1 cellular context compared by ENCODE assay signal in genomic region chr2:20226152-20226545, GRCh38.
TF ChIP-seq lines count a peak whose summit lies in the region.

No MANE protein-coding gene starts in this region.

TF ChIP-seq in IMR-90, 13 proteins besides CTCF, POLR2A, EP300 and RAD21:
- TF ChIP-seq USF2 (IDR thresholded peaks at IDR 0.05; ENCODE audit: low read depth, low read length) (no peak), MXI1 (IDR thresholded peaks at IDR 0.05; ENCODE audit: borderline replicate concordance, low read depth, low read length) (no peak), CEBPB (IDR thresholded peaks at IDR 0.05; ENCODE audit: low read depth, low read length) (no peak), CHD1 (IDR thresholded peaks at IDR 0.05; ENCODE audit: low read depth, low read length) (no peak), MAZ (IDR thresholded peaks at IDR 0.05; ENCODE audit: borderline replicate concordance, low read depth, low read length) (no peak), RFX5 (IDR thresholded peaks at IDR 0.05; ENCODE audit: low read depth, low read length) (no peak), BHLHE40 (IDR thresholded peaks at IDR 0.05; ENCODE audit: low read depth, low read length) (no peak), MAFK (IDR thresholded peaks at IDR 0.05; ENCODE audit: low read depth, low read length) (no peak), ELK1 (IDR thresholded peaks at IDR 0.05; ENCODE audit: borderline replicate concordance, low read depth, low read length) (no peak), RCOR1 (IDR thresholded peaks at IDR 0.05; ENCODE audit: insufficient replicate concordance, low read length) (no peak), FOS (IDR thresholded peaks at IDR 0.05; ENCODE audit: low read depth, low read length) (no peak)
